In genomic region chr1:198730952-198731351, GRCh38 we compare ENCODE assay signal across 22 cellular contexts.
"Had no signal": no experiment of that assay in that cellular context is flagged by ENCODE, and none has a peak within 500 bp of the region (broad histone marks: within the 10 kb centered on the region; RNA-seq: fewer than 3 reads in every experiment).

No MANE protein-coding gene starts in this region.

- H3K9me3 ChIP-seq: body of pancreas, suprapubic skin, vagina had no signal

- H3K27ac ChIP-seq: suprapubic skin, vagina, WERI-Rb-1 had no signal

- H3K27me3 ChIP-seq: body of pancreas, suprapubic skin, vagina had no signal

- H3K36me3 Mint-ChIP-seq: mesothelial cell of epicardium had no signal

- ATAC-seq: activated CD8-positive, alpha-beta memory T cell treated with anti-CD3 and anti-CD28 coated beads, Interleukin-2, amount 10 ng/mL, durations not matched to agents 7 days and 5 days; body of pancreas; left lobe of liver; SK-N-SH treated with all-trans-retinoic acid at 6 μM for 48 hours; stimulated activated naive CD8-positive, alpha-beta T cell treated with anti-CD3 and anti-CD28 coated beads, Interleukin-15, amount 100 ng/mL, for 72 hours had no signal

- H3K27me3 Mint-ChIP-seq: activated CD8-positive, alpha-beta memory T cell treated with anti-CD3 and anti-CD28 coated beads, Interleukin-2, amount 10 ng/mL, durations not matched to agents 7 days and 5 days; activated naive CD8-positive, alpha-beta T cell treated with anti-CD3 and anti-CD28 coated beads, Interleukin-2, amount 10 ng/mL, durations not matched to agents 7 days and 5 days; progenitor cell of endocrine pancreas; stimulated activated naive CD8-positive, alpha-beta T cell treated with anti-CD3 and anti-CD28 coated beads, Interleukin-15, amount 100 ng/mL, for 72 hours had no signal

- H3K4me1 ChIP-seq: suprapubic skin, vagina had no signal

- H3K4me3 ChIP-seq: body of pancreas, lung, suprapubic skin, vagina had no signal

- H3K4me3 Mint-ChIP-seq: activated CD8-positive, alpha-beta memory T cell treated with anti-CD3 and anti-CD28 coated beads, Interleukin-2, amount 10 ng/mL, durations not matched to agents 7 days and 5 days; activated naive CD8-positive, alpha-beta T cell treated with anti-CD3 and anti-CD28 coated beads, Interleukin-2, amount 10 ng/mL, durations not matched to agents 7 days and 5 days; endodermal cell; mesothelial cell of epicardium; neural crest cell; stimulated activated naive CD8-positive, alpha-beta T cell treated with anti-CD3 and anti-CD28 coated beads, Interleukin-15, amount 100 ng/mL, for 72 hours had no signal

- DNase-seq: activated CD4-positive, alpha-beta T cell treated with anti-CD3 and anti-CD28 coated beads, Interleukin-2, amount 50 U/mL, for 4 hours; activated CD8-positive, alpha-beta memory T cell treated with anti-CD3 and anti-CD28 coated beads, Interleukin-2, amount 10 ng/mL, durations not matched to agents 7 days and 5 days; activated gamma-delta T cell; activated naive CD8-positive, alpha-beta T cell treated with anti-CD3 and anti-CD28 coated beads, Interleukin-2, amount 10 ng/mL, durations not matched to agents 7 days and 5 days; activated T-cell treated with anti-CD3 and anti-CD28 coated beads, Interleukin-2, amount 50 U/mL, for 1 hour; body of pancreas; caudate nucleus; endodermal cell; foreskin melanocyte; kidney; stimulated activated CD4-positive, alpha-beta T cell treated with anti-CD3 and anti-CD28 coated beads, Interleukin-2, amount 100 ng/mL, for 24 hours; stimulated activated naive CD8-positive, alpha-beta T cell treated with anti-CD3 and anti-CD28 coated beads, Interleukin-15, amount 100 ng/mL, for 72 hours; trophoblast cell; WERI-Rb-1 had no signal

- H3K27ac Mint-ChIP-seq: activated CD8-positive, alpha-beta memory T cell treated with anti-CD3 and anti-CD28 coated beads, Interleukin-2, amount 10 ng/mL, durations not matched to agents 7 days and 5 days; activated naive CD8-positive, alpha-beta T cell treated with anti-CD3 and anti-CD28 coated beads, Interleukin-2, amount 10 ng/mL, durations not matched to agents 7 days and 5 days; endodermal cell; mesothelial cell of epicardium; progenitor cell of endocrine pancreas; stimulated activated naive CD8-positive, alpha-beta T cell treated with anti-CD3 and anti-CD28 coated beads, Interleukin-15, amount 100 ng/mL, for 72 hours had no signal

- H3K36me3 ChIP-seq: suprapubic skin, vagina, WERI-Rb-1 had no signal

- H3K9me3 Mint-ChIP-seq: activated naive CD8-positive, alpha-beta T cell treated with anti-CD3 and anti-CD28 coated beads, Interleukin-2, amount 10 ng/mL, durations not matched to agents 7 days and 5 days; endodermal cell; mesothelial cell of epicardium; neural crest cell had no signal
